In genomic region chr20:36359668-36360406, GRCh38 we compare ENCODE assay signal across 27 cellular contexts.
"Had no signal": no experiment of that assay in that cellular context is flagged by ENCODE, and none has a peak within 500 bp of the region (broad histone marks: within the 10 kb centered on the region; RNA-seq: fewer than 3 reads in every experiment).

No MANE protein-coding gene starts in this region.

- H3K27me3 ChIP-seq: dorsolateral prefrontal cortex, gastrocnemius medialis had no signal

- H3K9me3 Mint-ChIP-seq: mesothelial cell of epicardium had no signal

- H3K36me3 ChIP-seq: esophagus squamous epithelium, gastrocnemius medialis, heart right ventricle, left lung, lower lobe of right lung had no signal

- H3K4me3 Mint-ChIP-seq: mesothelial cell of epicardium had no signal

- H3K36me3 Mint-ChIP-seq: mesothelial cell of epicardium had no signal

- H3K4me1 Mint-ChIP-seq: mesothelial cell of epicardium had no signal

- H3K4me1 ChIP-seq: esophagus squamous epithelium, gastrocnemius medialis, heart right ventricle, left lung, lower lobe of right lung had no signal

- H3K27ac ChIP-seq: coronary artery, dorsolateral prefrontal cortex, epithelial cell of prostate, esophagus squamous epithelium, gastrocnemius medialis, heart right ventricle, left lung, lower lobe of right lung had no signal

- FAIRE-seq: colon, endometrium, islet of Langerhans, keratinocyte had no signal

- ATAC-seq: esophagus mucosa, gastrocnemius medialis, heart right ventricle, left cardiac atrium, left lung, left ventricle myocardium superior, mucosa of descending colon had no signal

- H3K9me3 ChIP-seq: esophagus squamous epithelium, gastrocnemius medialis, heart right ventricle, left lung, lower lobe of right lung, mucosa of descending colon had no signal

- H3K4me3 ChIP-seq: coronary artery, dorsolateral prefrontal cortex, esophagus squamous epithelium, gastrocnemius medialis, heart right ventricle, left lung, lower lobe of right lung, mucosa of descending colon had no signal

- DNase-seq: dermis blood vessel endothelial cell; dorsolateral prefrontal cortex; effector CD4-positive, alpha-beta T cell; effector memory CD4-positive, alpha-beta T cell; erythroblast; esophagus squamous epithelium; foreskin fibroblast; foreskin melanocyte; gastrocnemius medialis; glutamatergic neuron; head of caudate nucleus; heart right ventricle; hippocampal formation; left cardiac atrium; left ventricle myocardium superior; lower lobe of right lung; mesenchymal stem cell; mucosa of descending colon had no signal

- H3K27ac Mint-ChIP-seq: mesothelial cell of epicardium had no signal
